ENCODE assay signal across 8 cellular contexts in genomic region chr12:130335517-130336392, GRCh38. TPM values are rescaled to one million over a fixed set of nuclear protein-coding genes. Genes with fewer than 3 reads are reported as not detected.
DNase-seq lines count a peak whose midpoint lies in the region; ATAC-seq, FAIRE-seq and TF ChIP-seq lines count a peak whose summit lies in the region.

No MANE protein-coding gene starts in this region.

- intact Hi-C loops in left ventricle myocardium superior (cut with micrococcal nuclease): loop anchor here (10.0 kb wide), 1 partner anchor 291 kb away; no protein-coding TSS in a partner anchor

- H3K27ac ChIP-seq in cardiac muscle cell (no peak overlapping the region), RWPE1 (no peak overlapping the region)

- peaks cover 64% of the 10 kb centered on the region for H3K27me3 ChIP-seq in cardiac muscle cell

- FAIRE-seq in GM12891 (lab: Jason Lieb, UNC): no peak

- no peaks in the 10 kb centered on the region for H3K9me3 ChIP-seq in cardiac muscle cell (ENCODE audit: low read depth)

- H3K36me3 ChIP-seq in cardiac muscle cell: no peaks in the 10 kb centered on the region

- H3K4me1 ChIP-seq in cardiac muscle cell (ENCODE audit: low read depth): no peaks in the 10 kb centered on the region

- CTCF ChIA-PET in RWPE1 (lab: Yijun Ruan, JAX): interaction anchor here (0.6 to 1.6 kb wide), 15 partner anchors 24 to 369 kb away, joined by 3 to 7 read pairs (median 4); no protein-coding TSS in a partner anchor

- TF ChIP-seq CTCF in cardiac muscle cell (IDR thresholded peaks at IDR 0.05; ENCODE audit: low read depth, low read length): peak; percentile 44
- TF ChIP-seq CTCF in RWPE1 (conservative IDR thresholded peaks at IDR 0.05; ENCODE audit: low read depth): peak; percentile 38

- TF ChIP-seq POLR2A in erythroblast (IDR thresholded peaks at IDR 0.05; ENCODE audit: low read length) (no peak), GM12891 (IDR thresholded peaks at IDR 0.05; ENCODE audit: low read depth, low read length) (no peak)

- no peak for ATAC-seq in left ventricle myocardium superior
- ATAC-seq in GM21367 (IDR thresholded peaks at IDR 0.05; ENCODE audit: unreplicated experiment): no peak

- no peak overlapping the region for H3K4me3 ChIP-seq in cardiac muscle cell

- DNase-seq in cardiac muscle cell (ENCODE audit: low read depth in 1 of 2, low spot score in 1 of 2): peak; percentile 59 to 71
- no peak for DNase-seq in left ventricle myocardium superior
- peak; percentile 29 for DNase-seq in LHCN-M2 (ENCODE audit: low read depth)
- peak; percentile 52 for DNase-seq in RWPE1 (ENCODE audit: low spot score)
- peak; percentile 41 to 71 for DNase-seq in erythroblast (lab: John Stamatoyannopoulos, UW)
- peak; percentile 10 for DNase-seq in non-pigmented ciliary epithelial cell (ENCODE audit: low read depth)
- no peak for DNase-seq in GM12891 (ENCODE audit: insufficient read length, low spot score)

- POLR2A ChIA-PET in RWPE1 (lab: Yijun Ruan, JAX; ENCODE audit: low non-redundant PET): no interaction called here

TF ChIP-seq in GM12891, 5 proteins besides CTCF, POLR2A, EP300 and RAD21:
- TF ChIP-seq TAF1 (IDR thresholded peaks at IDR 0.05; ENCODE audit: low read depth, low read length): no peak
- TF ChIP-seq POU2F2 (IDR thresholded peaks at IDR 0.05; ENCODE audit: low read depth, low read length): no peak
- TF ChIP-seq SPI1 (IDR thresholded peaks at IDR 0.05; ENCODE audit: low read depth, low read length): no peak
- TF ChIP-seq PAX5 (IDR thresholded peaks at IDR 0.05; ENCODE audit: insufficient read depth, low read length, severe bottlenecking): no peak
- TF ChIP-seq POLR2AphosphoS5 (IDR thresholded peaks at IDR 0.05; ENCODE audit: low read depth, low read length): no peak

RNA-seq across cellular contexts. Expression of gene PIWIL1, which starts 1.9 kb away (rescaled TPM):
- total RNA-seq in cardiac muscle cell (not detected in 2 replicates), left ventricle myocardium superior (not detected), LHCN-M2 (2014; rRNA removed) (not detected in 2 replicates)
- not detected in 2 replicates for polyA plus RNA-seq in cardiac muscle cell
- not detected for polyA plus RNA-seq in LHCN-M2 (2012)
- polyA plus RNA-seq in GM12891 (2012; ENCODE audit: low read depth, missing spikeins): not detected

Comparison
In these comparisons a context has a peak if more than half of its experiments do, and no peak if none do; other contexts are left out.
1. DNase-seq: peak in cardiac muscle cell (2 of 2), LHCN-M2 (single experiment), RWPE1 (single experiment), erythroblast (2 of 2) and non-pigmented ciliary epithelial cell (single experiment); none in left ventricle myocardium superior (single experiment) and GM12891 (single experiment).